Comparison of ENCODE assay signal across 1 cellular context in the genomic region with DNA sequence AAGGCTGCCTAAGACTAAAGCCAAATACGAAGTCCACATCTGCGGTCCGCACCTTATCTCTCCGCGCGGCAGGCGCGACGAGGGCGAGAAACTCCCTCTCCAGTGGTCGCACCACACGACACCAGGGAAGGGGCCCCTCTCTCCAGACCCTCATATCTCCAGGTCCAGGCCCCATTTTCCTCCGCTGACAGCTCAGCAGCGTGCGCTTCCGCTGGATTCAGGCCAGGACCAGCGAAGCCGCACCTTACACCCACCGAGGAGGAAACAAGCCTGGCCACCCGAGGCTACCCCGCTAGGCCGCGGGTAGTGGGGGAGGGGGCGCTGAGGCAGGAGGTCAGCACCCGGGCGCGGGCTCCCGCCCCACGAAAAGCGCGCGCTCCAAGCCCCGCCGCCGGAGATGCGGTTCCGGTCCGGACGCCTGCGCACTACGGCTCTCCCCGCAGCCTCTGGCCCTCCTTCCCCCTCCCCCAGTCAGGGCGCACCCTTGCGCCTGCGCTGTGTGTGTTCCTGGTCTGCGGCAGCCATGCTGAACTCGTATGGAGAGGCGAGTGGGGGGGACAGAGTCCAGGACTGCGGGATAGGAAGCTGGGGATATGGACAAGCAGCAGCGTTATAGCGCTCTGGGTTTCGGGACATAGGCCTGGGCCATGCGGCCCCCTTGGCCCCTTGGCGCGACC.
TF ChIP-seq lines count a peak whose summit lies in the region.

A gene (plus strand): TSS at position 502 of the 677 bp plus-strand sequence. CDS start 4,305 bp downstream, outside the sequence.

TF ChIP-seq in K562, 482 proteins besides CTCF, POLR2A, EP300 and RAD21 (continued from another document and continues in another):
- TF ChIP-seq, protein P1, sequence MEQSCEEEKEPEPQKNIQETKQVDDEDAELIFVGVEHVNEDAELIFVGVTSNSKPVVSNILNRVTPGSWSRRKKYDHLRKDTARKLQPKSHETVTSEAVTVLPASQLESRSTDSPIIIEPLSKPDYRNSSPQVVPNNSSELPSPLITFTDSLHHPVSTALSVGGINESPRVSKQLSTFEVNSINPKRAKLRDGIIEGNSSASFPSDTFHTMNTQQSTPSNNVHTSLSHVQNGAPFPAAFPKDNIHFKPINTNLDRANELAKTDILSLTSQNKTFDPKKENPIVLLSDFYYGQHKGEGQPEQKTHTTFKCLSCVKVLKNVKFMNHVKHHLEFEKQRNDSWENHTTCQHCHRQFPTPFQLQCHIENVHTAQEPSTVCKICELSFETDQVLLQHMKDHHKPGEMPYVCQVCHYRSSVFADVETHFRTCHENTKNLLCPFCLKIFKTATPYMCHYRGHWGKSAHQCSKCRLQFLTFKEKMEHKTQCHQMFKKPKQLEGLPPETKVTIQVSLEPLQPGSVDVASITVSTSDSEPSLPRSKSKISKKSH (CRISPR knock-in tag; IDR thresholded peaks at IDR 0.05) = no peak
- TF ChIP-seq, protein P2, sequence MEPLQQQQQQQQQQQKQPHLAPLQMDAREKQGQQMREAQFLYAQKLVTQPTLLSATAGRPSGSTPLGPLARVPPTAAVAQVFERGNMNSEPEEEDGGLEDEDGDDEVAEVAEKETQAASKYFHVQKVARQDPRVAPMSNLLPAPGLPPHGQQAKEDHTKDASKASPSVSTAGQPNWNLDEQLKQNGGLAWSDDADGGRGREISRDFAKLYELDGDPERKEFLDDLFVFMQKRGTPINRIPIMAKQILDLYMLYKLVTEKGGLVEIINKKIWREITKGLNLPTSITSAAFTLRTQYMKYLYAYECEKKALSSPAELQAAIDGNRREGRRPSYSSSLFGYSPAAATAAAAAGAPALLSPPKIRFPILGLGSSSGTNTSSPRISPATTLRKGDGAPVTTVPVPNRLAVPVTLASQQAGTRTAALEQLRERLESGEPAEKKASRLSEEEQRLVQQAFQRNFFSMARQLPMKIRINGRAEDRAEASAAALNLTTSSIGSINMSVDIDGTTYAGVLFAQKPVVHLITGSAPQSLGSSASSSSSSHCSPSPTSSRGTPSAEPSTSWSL (CRISPR knock-in tag; IDR thresholded peaks at IDR 0.05; ENCODE audit: borderline replicate concordance) = no peak
- TF ChIP-seq CEBPB (tag; IDR thresholded peaks at IDR 0.05) = no peak
- TF ChIP-seq GABPB1 (CRISPR knock-in tag; IDR thresholded peaks at IDR 0.05) = peak; percentile 79
- TF ChIP-seq ZNF668 (CRISPR knock-in tag; IDR thresholded peaks at IDR 0.05) = no peak
- no peak; the same call in 1 of the 2 replicates for TF ChIP-seq ZNF583 (CRISPR knock-in tag; IDR thresholded peaks at IDR 0.05)
- no peak for TF ChIP-seq ELF1 (tag; IDR thresholded peaks at IDR 0.05)
- no peak for TF ChIP-seq SAFB2 (IDR thresholded peaks at IDR 0.05; ENCODE audit: borderline replicate concordance, low read depth, low read length, severe bottlenecking)
- TF ChIP-seq HNRNPK (IDR thresholded peaks at IDR 0.05; ENCODE audit: low read depth, low read length, poor library complexity, severe bottlenecking) = no peak
- no peak for TF ChIP-seq NFE2L1 (tag; IDR thresholded peaks at IDR 0.05; ENCODE audit: borderline replicate concordance, low read depth)
- no peak for TF ChIP-seq SLC30A9 (CRISPR knock-in tag; IDR thresholded peaks at IDR 0.05)
- TF ChIP-seq, protein P3, sequence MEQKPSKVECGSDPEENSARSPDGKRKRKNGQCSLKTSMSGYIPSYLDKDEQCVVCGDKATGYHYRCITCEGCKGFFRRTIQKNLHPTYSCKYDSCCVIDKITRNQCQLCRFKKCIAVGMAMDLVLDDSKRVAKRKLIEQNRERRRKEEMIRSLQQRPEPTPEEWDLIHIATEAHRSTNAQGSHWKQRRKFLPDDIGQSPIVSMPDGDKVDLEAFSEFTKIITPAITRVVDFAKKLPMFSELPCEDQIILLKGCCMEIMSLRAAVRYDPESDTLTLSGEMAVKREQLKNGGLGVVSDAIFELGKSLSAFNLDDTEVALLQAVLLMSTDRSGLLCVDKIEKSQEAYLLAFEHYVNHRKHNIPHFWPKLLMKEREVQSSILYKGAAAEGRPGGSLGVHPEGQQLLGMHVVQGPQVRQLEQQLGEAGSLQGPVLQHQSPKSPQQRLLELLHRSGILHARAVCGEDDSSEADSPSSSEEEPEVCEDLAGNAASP (IDR thresholded peaks at IDR 0.05) = no peak
- TF ChIP-seq, protein P4, sequence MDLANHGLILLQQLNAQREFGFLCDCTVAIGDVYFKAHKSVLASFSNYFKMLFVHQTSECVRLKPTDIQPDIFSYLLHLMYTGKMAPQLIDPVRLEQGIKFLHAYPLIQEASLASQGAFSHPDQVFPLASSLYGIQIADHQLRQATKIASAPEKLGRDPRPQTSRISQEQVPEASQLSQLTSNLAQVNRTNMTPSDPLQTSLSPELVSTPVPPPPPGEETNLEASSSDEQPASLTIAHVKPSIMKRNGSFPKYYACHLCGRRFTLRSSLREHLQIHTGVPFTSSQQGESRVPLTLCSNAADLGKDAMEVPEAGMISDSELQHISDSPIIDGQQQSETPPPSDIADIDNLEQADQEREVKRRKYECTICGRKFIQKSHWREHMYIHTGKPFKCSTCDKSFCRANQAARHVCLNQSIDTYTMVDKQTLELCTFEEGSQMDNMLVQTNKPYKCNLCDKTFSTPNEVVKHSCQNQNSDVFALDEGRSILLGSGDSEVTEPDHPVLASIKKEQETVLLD (IDR thresholded peaks at IDR 0.05) = peak; percentile 98
- TF ChIP-seq, protein P5, sequence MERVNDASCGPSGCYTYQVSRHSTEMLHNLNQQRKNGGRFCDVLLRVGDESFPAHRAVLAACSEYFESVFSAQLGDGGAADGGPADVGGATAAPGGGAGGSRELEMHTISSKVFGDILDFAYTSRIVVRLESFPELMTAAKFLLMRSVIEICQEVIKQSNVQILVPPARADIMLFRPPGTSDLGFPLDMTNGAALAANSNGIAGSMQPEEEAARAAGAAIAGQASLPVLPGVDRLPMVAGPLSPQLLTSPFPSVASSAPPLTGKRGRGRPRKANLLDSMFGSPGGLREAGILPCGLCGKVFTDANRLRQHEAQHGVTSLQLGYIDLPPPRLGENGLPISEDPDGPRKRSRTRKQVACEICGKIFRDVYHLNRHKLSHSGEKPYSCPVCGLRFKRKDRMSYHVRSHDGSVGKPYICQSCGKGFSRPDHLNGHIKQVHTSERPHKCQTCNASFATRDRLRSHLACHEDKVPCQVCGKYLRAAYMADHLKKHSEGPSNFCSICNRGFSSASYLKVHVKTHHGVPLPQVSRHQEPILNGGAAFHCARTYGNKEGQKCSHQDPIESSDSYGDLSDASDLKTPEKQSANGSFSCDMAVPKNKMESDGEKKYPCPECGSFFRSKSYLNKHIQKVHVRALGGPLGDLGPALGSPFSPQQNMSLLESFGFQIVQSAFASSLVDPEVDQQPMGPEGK (CRISPR knock-in tag; IDR thresholded peaks at IDR 0.05; ENCODE audit: borderline replicate concordance) = no peak
- TF ChIP-seq, protein P6, sequence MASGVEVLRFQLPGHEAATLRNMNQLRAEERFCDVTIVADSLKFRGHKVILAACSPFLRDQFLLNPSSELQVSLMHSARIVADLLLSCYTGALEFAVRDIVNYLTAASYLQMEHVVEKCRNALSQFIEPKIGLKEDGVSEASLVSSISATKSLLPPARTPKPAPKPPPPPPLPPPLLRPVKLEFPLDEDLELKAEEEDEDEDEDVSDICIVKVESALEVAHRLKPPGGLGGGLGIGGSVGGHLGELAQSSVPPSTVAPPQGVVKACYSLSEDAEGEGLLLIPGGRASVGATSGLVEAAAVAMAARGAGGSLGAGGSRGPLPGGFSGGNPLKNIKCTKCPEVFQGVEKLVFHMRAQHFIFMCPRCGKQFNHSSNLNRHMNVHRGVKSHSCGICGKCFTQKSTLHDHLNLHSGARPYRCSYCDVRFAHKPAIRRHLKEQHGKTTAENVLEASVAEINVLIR (CRISPR knock-in tag; IDR thresholded peaks at IDR 0.05) = no peak
- TF ChIP-seq, protein P7, sequence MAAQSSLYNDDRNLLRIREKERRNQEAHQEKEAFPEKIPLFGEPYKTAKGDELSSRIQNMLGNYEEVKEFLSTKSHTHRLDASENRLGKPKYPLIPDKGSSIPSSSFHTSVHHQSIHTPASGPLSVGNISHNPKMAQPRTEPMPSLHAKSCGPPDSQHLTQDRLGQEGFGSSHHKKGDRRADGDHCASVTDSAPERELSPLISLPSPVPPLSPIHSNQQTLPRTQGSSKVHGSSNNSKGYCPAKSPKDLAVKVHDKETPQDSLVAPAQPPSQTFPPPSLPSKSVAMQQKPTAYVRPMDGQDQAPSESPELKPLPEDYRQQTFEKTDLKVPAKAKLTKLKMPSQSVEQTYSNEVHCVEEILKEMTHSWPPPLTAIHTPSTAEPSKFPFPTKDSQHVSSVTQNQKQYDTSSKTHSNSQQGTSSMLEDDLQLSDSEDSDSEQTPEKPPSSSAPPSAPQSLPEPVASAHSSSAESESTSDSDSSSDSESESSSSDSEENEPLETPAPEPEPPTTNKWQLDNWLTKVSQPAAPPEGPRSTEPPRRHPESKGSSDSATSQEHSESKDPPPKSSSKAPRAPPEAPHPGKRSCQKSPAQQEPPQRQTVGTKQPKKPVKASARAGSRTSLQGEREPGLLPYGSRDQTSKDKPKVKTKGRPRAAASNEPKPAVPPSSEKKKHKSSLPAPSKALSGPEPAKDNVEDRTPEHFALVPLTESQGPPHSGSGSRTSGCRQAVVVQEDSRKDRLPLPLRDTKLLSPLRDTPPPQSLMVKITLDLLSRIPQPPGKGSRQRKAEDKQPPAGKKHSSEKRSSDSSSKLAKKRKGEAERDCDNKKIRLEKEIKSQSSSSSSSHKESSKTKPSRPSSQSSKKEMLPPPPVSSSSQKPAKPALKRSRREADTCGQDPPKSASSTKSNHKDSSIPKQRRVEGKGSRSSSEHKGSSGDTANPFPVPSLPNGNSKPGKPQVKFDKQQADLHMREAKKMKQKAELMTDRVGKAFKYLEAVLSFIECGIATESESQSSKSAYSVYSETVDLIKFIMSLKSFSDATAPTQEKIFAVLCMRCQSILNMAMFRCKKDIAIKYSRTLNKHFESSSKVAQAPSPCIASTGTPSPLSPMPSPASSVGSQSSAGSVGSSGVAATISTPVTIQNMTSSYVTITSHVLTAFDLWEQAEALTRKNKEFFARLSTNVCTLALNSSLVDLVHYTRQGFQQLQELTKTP (IDR thresholded peaks at IDR 0.05; ENCODE audit: low read depth in 1 of 2, partially characterized antibody in 2 of 2) = peak in 1 of 2 experiments; percentile 48
- TF ChIP-seq BRCA1 (IDR thresholded peaks at IDR 0.05) = no peak
- no peak for TF ChIP-seq BRCA1 (CRISPR knock-in tag; IDR thresholded peaks at IDR 0.05)
- no peak; the same call in 1 of the 2 replicates for TF ChIP-seq BRD4 (IDR thresholded peaks at IDR 0.05)
- TF ChIP-seq, protein P8, sequence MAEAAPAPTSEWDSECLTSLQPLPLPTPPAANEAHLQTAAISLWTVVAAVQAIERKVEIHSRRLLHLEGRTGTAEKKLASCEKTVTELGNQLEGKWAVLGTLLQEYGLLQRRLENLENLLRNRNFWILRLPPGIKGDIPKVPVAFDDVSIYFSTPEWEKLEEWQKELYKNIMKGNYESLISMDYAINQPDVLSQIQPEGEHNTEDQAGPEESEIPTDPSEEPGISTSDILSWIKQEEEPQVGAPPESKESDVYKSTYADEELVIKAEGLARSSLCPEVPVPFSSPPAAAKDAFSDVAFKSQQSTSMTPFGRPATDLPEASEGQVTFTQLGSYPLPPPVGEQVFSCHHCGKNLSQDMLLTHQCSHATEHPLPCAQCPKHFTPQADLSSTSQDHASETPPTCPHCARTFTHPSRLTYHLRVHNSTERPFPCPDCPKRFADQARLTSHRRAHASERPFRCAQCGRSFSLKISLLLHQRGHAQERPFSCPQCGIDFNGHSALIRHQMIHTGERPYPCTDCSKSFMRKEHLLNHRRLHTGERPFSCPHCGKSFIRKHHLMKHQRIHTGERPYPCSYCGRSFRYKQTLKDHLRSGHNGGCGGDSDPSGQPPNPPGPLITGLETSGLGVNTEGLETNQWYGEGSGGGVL (CRISPR knock-in tag; IDR thresholded peaks at IDR 0.05) = no peak
- peak; percentile 81 for TF ChIP-seq SUPT5H (IDR thresholded peaks at IDR 0.05)
- TF ChIP-seq, protein P9, sequence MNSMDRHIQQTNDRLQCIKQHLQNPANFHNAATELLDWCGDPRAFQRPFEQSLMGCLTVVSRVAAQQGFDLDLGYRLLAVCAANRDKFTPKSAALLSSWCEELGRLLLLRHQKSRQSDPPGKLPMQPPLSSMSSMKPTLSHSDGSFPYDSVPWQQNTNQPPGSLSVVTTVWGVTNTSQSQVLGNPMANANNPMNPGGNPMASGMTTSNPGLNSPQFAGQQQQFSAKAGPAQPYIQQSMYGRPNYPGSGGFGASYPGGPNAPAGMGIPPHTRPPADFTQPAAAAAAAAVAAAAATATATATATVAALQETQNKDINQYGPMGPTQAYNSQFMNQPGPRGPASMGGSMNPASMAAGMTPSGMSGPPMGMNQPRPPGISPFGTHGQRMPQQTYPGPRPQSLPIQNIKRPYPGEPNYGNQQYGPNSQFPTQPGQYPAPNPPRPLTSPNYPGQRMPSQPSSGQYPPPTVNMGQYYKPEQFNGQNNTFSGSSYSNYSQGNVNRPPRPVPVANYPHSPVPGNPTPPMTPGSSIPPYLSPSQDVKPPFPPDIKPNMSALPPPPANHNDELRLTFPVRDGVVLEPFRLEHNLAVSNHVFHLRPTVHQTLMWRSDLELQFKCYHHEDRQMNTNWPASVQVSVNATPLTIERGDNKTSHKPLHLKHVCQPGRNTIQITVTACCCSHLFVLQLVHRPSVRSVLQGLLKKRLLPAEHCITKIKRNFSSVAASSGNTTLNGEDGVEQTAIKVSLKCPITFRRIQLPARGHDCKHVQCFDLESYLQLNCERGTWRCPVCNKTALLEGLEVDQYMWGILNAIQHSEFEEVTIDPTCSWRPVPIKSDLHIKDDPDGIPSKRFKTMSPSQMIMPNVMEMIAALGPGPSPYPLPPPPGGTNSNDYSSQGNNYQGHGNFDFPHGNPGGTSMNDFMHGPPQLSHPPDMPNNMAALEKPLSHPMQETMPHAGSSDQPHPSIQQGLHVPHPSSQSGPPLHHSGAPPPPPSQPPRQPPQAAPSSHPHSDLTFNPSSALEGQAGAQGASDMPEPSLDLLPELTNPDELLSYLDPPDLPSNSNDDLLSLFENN (IDR thresholded peaks at IDR 0.05; ENCODE audit: low read depth in 2 of 2, low read length in 2 of 2) = no peak
- TF ChIP-seq, protein P10, sequence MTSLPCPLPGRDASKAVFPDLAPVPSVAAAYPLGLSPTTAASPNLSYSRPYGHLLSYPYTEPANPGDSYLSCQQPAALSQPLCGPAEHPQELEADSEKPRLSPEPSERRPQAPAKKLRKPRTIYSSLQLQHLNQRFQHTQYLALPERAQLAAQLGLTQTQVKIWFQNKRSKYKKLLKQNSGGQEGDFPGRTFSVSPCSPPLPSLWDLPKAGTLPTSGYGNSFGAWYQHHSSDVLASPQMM (CRISPR knock-in tag; IDR thresholded peaks at IDR 0.05) = no peak
- TF ChIP-seq, protein P11, sequence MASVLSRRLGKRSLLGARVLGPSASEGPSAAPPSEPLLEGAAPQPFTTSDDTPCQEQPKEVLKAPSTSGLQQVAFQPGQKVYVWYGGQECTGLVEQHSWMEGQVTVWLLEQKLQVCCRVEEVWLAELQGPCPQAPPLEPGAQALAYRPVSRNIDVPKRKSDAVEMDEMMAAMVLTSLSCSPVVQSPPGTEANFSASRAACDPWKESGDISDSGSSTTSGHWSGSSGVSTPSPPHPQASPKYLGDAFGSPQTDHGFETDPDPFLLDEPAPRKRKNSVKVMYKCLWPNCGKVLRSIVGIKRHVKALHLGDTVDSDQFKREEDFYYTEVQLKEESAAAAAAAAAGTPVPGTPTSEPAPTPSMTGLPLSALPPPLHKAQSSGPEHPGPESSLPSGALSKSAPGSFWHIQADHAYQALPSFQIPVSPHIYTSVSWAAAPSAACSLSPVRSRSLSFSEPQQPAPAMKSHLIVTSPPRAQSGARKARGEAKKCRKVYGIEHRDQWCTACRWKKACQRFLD (CRISPR knock-in tag; IDR thresholded peaks at IDR 0.05) = no peak
- TF ChIP-seq, protein P12, sequence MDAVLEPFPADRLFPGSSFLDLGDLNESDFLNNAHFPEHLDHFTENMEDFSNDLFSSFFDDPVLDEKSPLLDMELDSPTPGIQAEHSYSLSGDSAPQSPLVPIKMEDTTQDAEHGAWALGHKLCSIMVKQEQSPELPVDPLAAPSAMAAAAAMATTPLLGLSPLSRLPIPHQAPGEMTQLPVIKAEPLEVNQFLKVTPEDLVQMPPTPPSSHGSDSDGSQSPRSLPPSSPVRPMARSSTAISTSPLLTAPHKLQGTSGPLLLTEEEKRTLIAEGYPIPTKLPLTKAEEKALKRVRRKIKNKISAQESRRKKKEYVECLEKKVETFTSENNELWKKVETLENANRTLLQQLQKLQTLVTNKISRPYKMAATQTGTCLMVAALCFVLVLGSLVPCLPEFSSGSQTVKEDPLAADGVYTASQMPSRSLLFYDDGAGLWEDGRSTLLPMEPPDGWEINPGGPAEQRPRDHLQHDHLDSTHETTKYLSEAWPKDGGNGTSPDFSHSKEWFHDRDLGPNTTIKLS (IDR thresholded peaks at IDR 0.05; ENCODE audit: borderline replicate concordance, low read depth) = peak; percentile 94
